Comparison of ENCODE assay signal across 10 cellular contexts in genomic region chr4:36841583-36842326, GRCh38.
A peak's percentile ranks its signal among the peaks of the same experiment; 100 is the strongest.
DNase-seq lines count a peak whose midpoint lies in the region; ATAC-seq lines count a peak whose summit lies in the region.
"Had no signal": no experiment of that assay in that cellular context is flagged by ENCODE, and none has a peak within 500 bp of the region (broad histone marks: within the 10 kb centered on the region; RNA-seq: fewer than 3 reads in every experiment).

No MANE protein-coding gene starts in this region.

- H3K36me3 Mint-ChIP-seq in naive thymus-derived CD8-positive, alpha-beta T cell, result no peaks in the 10 kb centered on the region
- H3K36me3 Mint-ChIP-seq in immature natural killer cell, result no peaks in the 10 kb centered on the region

- H3K27ac Mint-ChIP-seq in naive thymus-derived CD8-positive, alpha-beta T cell, result no peak overlapping the region
- H3K27ac Mint-ChIP-seq in immature natural killer cell, result no peak overlapping the region

- DNase-seq in HT1080 (ENCODE audit: low read depth) (peak; percentile 90), dermis microvascular lymphatic vessel endothelial cell (ENCODE audit: low read depth in 2 of 2) (peak; percentile 1 to 32), immature natural killer cell (no peak), EL (no peak), NCI-H2227 (lab: John Stamatoyannopoulos, UW; ENCODE audit: unreplicated experiment) (no peak)
- no peak for DNase-seq in naive thymus-derived CD8-positive, alpha-beta T cell
- DNase-seq: NCI-H524 had no signal

- POLR2A ChIA-PET in naive thymus-derived CD8-positive, alpha-beta T cell (lab: Charles Lee), result no interaction called here

- H3K9me3 Mint-ChIP-seq in naive thymus-derived CD8-positive, alpha-beta T cell, result peaks cover 0 to 3% (median 0%) of the 10 kb centered on the region in 9 donors
- peaks cover 0 to 1% (median 0%) of the 10 kb centered on the region in 6 donors for H3K9me3 Mint-ChIP-seq in immature natural killer cell

- no peaks in the 10 kb centered on the region for H3K27me3 Mint-ChIP-seq in naive thymus-derived CD8-positive, alpha-beta T cell
- H3K27me3 Mint-ChIP-seq in immature natural killer cell (ENCODE audit: low read depth in 3 of 3), result no peaks in the 10 kb centered on the region

- peak; percentile 83 for ATAC-seq in GM18511 (IDR thresholded peaks at IDR 0.05; ENCODE audit: unreplicated experiment)
- ATAC-seq in GM21619 (IDR thresholded peaks at IDR 0.05; ENCODE audit: unreplicated experiment), result peak; percentile 68
- ATAC-seq in naive thymus-derived CD8-positive, alpha-beta T cell, result no peak
- ATAC-seq: sciatic nerve had no signal

- H3K4me3 Mint-ChIP-seq in naive thymus-derived CD8-positive, alpha-beta T cell, result no peak overlapping the region
- H3K4me3 Mint-ChIP-seq in immature natural killer cell, result no peak overlapping the region

- H3K4me1 Mint-ChIP-seq in naive thymus-derived CD8-positive, alpha-beta T cell, result no peaks in the 10 kb centered on the region
- H3K4me1 Mint-ChIP-seq in immature natural killer cell, result no peaks in the 10 kb centered on the region

Comparison
In these comparisons a context has a peak if more than half of its experiments do, and no peak if none do; other contexts are left out.
1. ATAC-seq: peak in GM18511 (single experiment) and GM21619 (single experiment); none in naive thymus-derived CD8-positive, alpha-beta T cell (0 of 2).
2. DNase-seq: peak in HT1080 (single experiment) and dermis microvascular lymphatic vessel endothelial cell (2 of 2); none in naive thymus-derived CD8-positive, alpha-beta T cell (0 of 10), immature natural killer cell (0 of 3), EL (single experiment) and NCI-H2227 (single experiment).